ENCODE assay signal across 25 cellular contexts in genomic region chr2:2768476-2768875, GRCh38.
DNase-seq lines count a peak whose midpoint lies in the region; ATAC-seq, FAIRE-seq and TF ChIP-seq lines count a peak whose summit lies in the region.
"Had no signal": no experiment of that assay in that cellular context is flagged by ENCODE, and none has a peak within 500 bp of the region (broad histone marks: within the 10 kb centered on the region; RNA-seq: fewer than 3 reads in every experiment).

No MANE protein-coding gene starts in this region.

- H3K4me1 Mint-ChIP-seq in neural progenitor cell, result peaks cover 12% of the 10 kb centered on the region
- H3K4me1 Mint-ChIP-seq: B cell; CD4-positive, alpha-beta memory T cell; CD4-positive, CD25-positive, alpha-beta regulatory T cell; CD8-positive, alpha-beta memory T cell had no signal

- no peaks in the 10 kb centered on the region for H3K36me3 ChIP-seq in bronchial epithelial cell (ENCODE audit: control insufficient read depth, insufficient read depth, low read length)
- no peaks in the 10 kb centered on the region for H3K36me3 ChIP-seq in upper lobe of right lung
- no peaks in the 10 kb centered on the region for H3K36me3 ChIP-seq in neural progenitor cell
- H3K36me3 ChIP-seq in PC-3 (ENCODE audit: low read depth, low read length), result no peaks in the 10 kb centered on the region
- H3K36me3 ChIP-seq: BLaER1 treated with 17β-estradiol and CSF1 and Interleukin-3, amounts not matched to agents 10 nM and 100 nM had no signal

- no peaks in the 10 kb centered on the region for H3K9me3 ChIP-seq in upper lobe of right lung
- no peaks in the 10 kb centered on the region for H3K9me3 ChIP-seq in neural progenitor cell (ENCODE audit: low read depth)
- no peaks in the 10 kb centered on the region for H3K9me3 ChIP-seq in PC-3 (ENCODE audit: low read length)
- H3K9me3 ChIP-seq: A549 had no signal

- POLR2A ChIA-PET in PC-3 (lab: Charles Lee; ENCODE audit: unreplicated experiment), result no interaction called here

- H3K79me2 ChIP-seq in neural progenitor cell (ENCODE audit: low read depth) (no peaks in the 10 kb centered on the region), PC-3 (ENCODE audit: low read length) (no peaks in the 10 kb centered on the region)

- no peaks in the 10 kb centered on the region for H3K9me3 Mint-ChIP-seq in neural progenitor cell
- H3K9me3 Mint-ChIP-seq: CD4-positive, alpha-beta memory T cell; CD4-positive, CD25-positive, alpha-beta regulatory T cell had no signal

- DNase-seq in bronchial epithelial cell (ENCODE audit: low read depth) (no peak), posterior vena cava (ENCODE audit: low spot score) (peak; percentile 60), upper lobe of right lung (peak; percentile 60), neural progenitor cell (ENCODE audit: low spot score) (no peak), PC-3 (no peak)
- DNase-seq: AML-193; CD4-positive, alpha-beta memory T cell; CD4-positive, CD25-positive, alpha-beta regulatory T cell; CD8-positive, alpha-beta memory T cell; COR-L47; DMS 273 treated with DMSO at 0.1 percent for 48 hours; DMS153; DMS53; DMS79; DND-41; EL; GDM1 had no signal

- no peaks in the 10 kb centered on the region for H3K27me3 ChIP-seq in bronchial epithelial cell (ENCODE audit: control insufficient read depth, insufficient read depth, low read length)
- H3K27me3 ChIP-seq in upper lobe of right lung, result no peaks in the 10 kb centered on the region
- H3K27me3 ChIP-seq in neural progenitor cell, result no peaks in the 10 kb centered on the region
- H3K27me3 ChIP-seq in PC-3 (ENCODE audit: low read length), result no peaks in the 10 kb centered on the region
- H3K27me3 ChIP-seq: BLaER1 treated with 17β-estradiol and CSF1 and Interleukin-3, amounts not matched to agents 10 nM and 100 nM had no signal

- H3K9me2 ChIP-seq in PC-3 (replicated peaks; ENCODE audit: low read length), result no peaks in the 10 kb centered on the region

- CTCF ChIA-PET in PC-3 (lab: Charles Lee), result no interaction called here

- H3K27me3 Mint-ChIP-seq in neural progenitor cell (ENCODE audit: insufficient read depth, low read depth), result peaks cover 2% of the 10 kb centered on the region
- H3K27me3 Mint-ChIP-seq: B cell; CD4-positive, alpha-beta memory T cell; CD4-positive, CD25-positive, alpha-beta regulatory T cell; CD8-positive, alpha-beta memory T cell had no signal

- H3K36me3 Mint-ChIP-seq in neural progenitor cell, result no peaks in the 10 kb centered on the region
- H3K36me3 Mint-ChIP-seq: CD4-positive, alpha-beta memory T cell; CD4-positive, CD25-positive, alpha-beta regulatory T cell; CD8-positive, alpha-beta memory T cell had no signal

- H2AFZ ChIP-seq in neural progenitor cell (replicated peaks), result no peak overlapping the region
- H2AFZ ChIP-seq in PC-3 (ENCODE audit: low read length), result no peak overlapping the region

- H3K4me3 Mint-ChIP-seq in neural progenitor cell, result no peak overlapping the region
- H3K4me3 Mint-ChIP-seq: B cell; CD4-positive, alpha-beta memory T cell; CD4-positive, CD25-positive, alpha-beta regulatory T cell; CD8-positive, alpha-beta memory T cell had no signal

- H3K27ac ChIP-seq in upper lobe of right lung (no peak overlapping the region), neural progenitor cell (no peak overlapping the region), PC-3 (ENCODE audit: low read length) (no peak overlapping the region)
- H3K27ac ChIP-seq: 22Rv1; A549; BLaER1 treated with 17β-estradiol and CSF1 and Interleukin-3, amounts not matched to agents 10 nM and 100 nM; C4-2B had no signal

- no peak overlapping the region for H3K9ac ChIP-seq in neural progenitor cell
- no peak overlapping the region for H3K9ac ChIP-seq in PC-3 (ENCODE audit: low read length)
- H3K9ac ChIP-seq: BLaER1 treated with 17β-estradiol and CSF1 and Interleukin-3, amounts not matched to agents 10 nM and 100 nM had no signal

- H3F3A ChIP-seq in neural progenitor cell (ENCODE audit: low read depth) (no peaks in the 10 kb centered on the region), PC-3 (ENCODE audit: low read length, unreplicated experiment) (no peaks in the 10 kb centered on the region)

- ATAC-seq in upper lobe of right lung, result no peak
- ATAC-seq in PC-3, result no peak
- ATAC-seq: A549, GM12878 had no signal

- peak; percentile 7 for FAIRE-seq in bronchial epithelial cell (lab: Jason Lieb, UNC)
- FAIRE-seq: A549, GM12878, GM12892, GM18507 had no signal

- TF ChIP-seq CTCF in bronchial epithelial cell (IDR thresholded peaks at IDR 0.05; ENCODE audit: insufficient read depth, low read length, severe bottlenecking), result no peak
- no peak for TF ChIP-seq CTCF in upper lobe of right lung (IDR thresholded peaks at IDR 0.05)
- no peak for TF ChIP-seq CTCF in neural progenitor cell (IDR thresholded peaks at IDR 0.05)
- no peak for TF ChIP-seq CTCF in PC-3 (conservative IDR thresholded peaks at IDR 0.05; ENCODE audit: low read depth, low read length)

- H4K20me1 ChIP-seq in neural progenitor cell (ENCODE audit: low read depth) (no peaks in the 10 kb centered on the region), PC-3 (ENCODE audit: low read length) (no peaks in the 10 kb centered on the region)
- H4K20me1 ChIP-seq: BLaER1 treated with 17β-estradiol and CSF1 and Interleukin-3, amounts not matched to agents 10 nM and 100 nM had no signal

- no peaks in the 10 kb centered on the region for H3K4me1 ChIP-seq in upper lobe of right lung
- H3K4me1 ChIP-seq in neural progenitor cell, result peaks cover 9% of the 10 kb centered on the region
- no peaks in the 10 kb centered on the region for H3K4me1 ChIP-seq in PC-3 (ENCODE audit: insufficient read depth, low read length)
- H3K4me1 ChIP-seq: A549 had no signal

- no TSS peak for BruUV-seq in PC-3 (replicated peaks; lab: Mats Ljungman, UMichigan)

- no peak overlapping the region for H3K4me2 ChIP-seq in neural progenitor cell
- H3K4me2 ChIP-seq in PC-3 (ENCODE audit: low read length), result no peak overlapping the region
- H3K4me2 ChIP-seq: A549; BLaER1 treated with 17β-estradiol and CSF1 and Interleukin-3, amounts not matched to agents 10 nM and 100 nM had no signal

- no peak overlapping the region for H3K4me3 ChIP-seq in bronchial epithelial cell (ENCODE audit: low read depth, low read length)
- no peak overlapping the region for H3K4me3 ChIP-seq in upper lobe of right lung
- H3K4me3 ChIP-seq in neural progenitor cell, result no peak overlapping the region
- no peak overlapping the region for H3K4me3 ChIP-seq in PC-3 (ENCODE audit: low read length)
- H3K4me3 ChIP-seq: A549; BLaER1 treated with 17β-estradiol and CSF1 and Interleukin-3, amounts not matched to agents 10 nM and 100 nM; GM12878 had no signal

- intact Hi-C loops in posterior vena cava (cut with DNase I), result no loop called here
- intact Hi-C loops in upper lobe of right lung (cut with DNase I), result no loop called here
- intact Hi-C loops in PC-3 (cut with micrococcal nuclease), result no loop called here

- no peak overlapping the region for H3K27ac Mint-ChIP-seq in neural progenitor cell
- H3K27ac Mint-ChIP-seq: B cell; CD4-positive, alpha-beta memory T cell; CD4-positive, CD25-positive, alpha-beta regulatory T cell; CD8-positive, alpha-beta memory T cell had no signal

Comparison
In these comparisons a context has a peak if more than half of its experiments do, and no peak if none do; other contexts are left out.
1. DNase-seq: peak in posterior vena cava (single experiment) and upper lobe of right lung (single experiment); none in bronchial epithelial cell (single experiment), neural progenitor cell (single experiment) and PC-3 (single experiment).